ENCODE assay signal across 8 cellular contexts in the genomic region with DNA sequence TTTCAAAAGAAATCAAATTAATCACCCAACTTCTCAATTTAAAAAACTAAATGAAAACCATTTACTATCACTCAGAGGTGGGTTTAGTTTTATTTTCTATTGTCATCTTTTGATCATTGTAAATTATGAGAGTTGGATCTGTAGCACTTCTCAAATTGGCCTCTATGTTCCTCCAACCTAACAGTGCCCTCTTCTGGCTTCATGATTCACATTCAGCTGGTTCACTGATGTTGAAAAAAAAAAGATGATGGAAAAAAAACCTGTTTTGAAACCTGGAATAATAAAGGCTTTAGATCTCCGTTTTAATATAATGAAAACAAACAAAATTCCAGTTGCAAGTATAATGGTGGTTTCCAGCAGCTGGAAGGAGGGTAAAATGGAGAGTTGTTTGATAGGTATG. TPM values are rescaled to one million over a fixed set of nuclear protein-coding genes. Genes with fewer than 3 reads are reported as not detected.
DNase-seq lines count a peak whose midpoint lies in the region; ATAC-seq and TF ChIP-seq lines count a peak whose summit lies in the region.

No MANE protein-coding gene starts in this region.

- H3K4me3 ChIP-seq in LNCaP clone FGC (ENCODE audit: low read depth, low read length), result no peak overlapping the region

- intact Hi-C loops in CD14-positive monocyte (cut with micrococcal nuclease), result no loop called here

- peaks cover 14% of the 10 kb centered on the region for H3K4me1 Mint-ChIP-seq in CD14-positive monocyte

- TF ChIP-seq POLR2A in erythroblast (IDR thresholded peaks at IDR 0.05; ENCODE audit: low read length), result no peak

- H3K27me3 Mint-ChIP-seq in CD14-positive monocyte (ENCODE audit: low read depth in 3 of 3), result peaks cover 1 to 18% (median 3%) of the 10 kb centered on the region in 3 donors

- TF ChIP-seq CTCF in CD14-positive monocyte (IDR thresholded peaks at IDR 0.05), result peak; percentile 47
- TF ChIP-seq CTCF in GM12874 (IDR thresholded peaks at IDR 0.05; ENCODE audit: insufficient read depth, low read depth, low read length), result peak; percentile 33; the same call in 1 of the 2 replicates
- peak; percentile 55 for TF ChIP-seq CTCF in LNCaP clone FGC (IDR thresholded peaks at IDR 0.05; ENCODE audit: control insufficient read depth, extremely low read depth, insufficient read depth)

- H3K27ac Mint-ChIP-seq in CD14-positive monocyte, result no peak overlapping the region

- no peak overlapping the region for H3K4me3 Mint-ChIP-seq in CD14-positive monocyte

- no peaks in the 10 kb centered on the region for H3K36me3 Mint-ChIP-seq in CD14-positive monocyte

- DNase-seq in CD14-positive monocyte (ENCODE audit: low spot score) (no peak), LNCaP clone FGC (ENCODE audit: low read depth) (no peak), SHP77 treated with DMSO at 0.1 percent for 48 hours (lab: John Stamatoyannopoulos, UW) (peak; percentile 67), erythroblast (lab: John Stamatoyannopoulos, UW) (peak; percentile 48 to 59), pons (ENCODE audit: low spot score) (peak; percentile 71)

- no peaks in the 10 kb centered on the region for H3K9me3 Mint-ChIP-seq in CD14-positive monocyte

- ATAC-seq in GM21576 (IDR thresholded peaks at IDR 0.05; ENCODE audit: unreplicated experiment) (no peak), GM19452 (IDR thresholded peaks at IDR 0.05; ENCODE audit: unreplicated experiment) (no peak)

RNA-seq across cellular contexts. Expression of gene NBDY, which starts 2.4 kb away (rescaled TPM):
- polyA plus RNA-seq in CD14-positive monocyte, result 10 to 100 TPM; 22.1 to 24.9 TPM

Comparison
In these comparisons a context has a peak if more than half of its experiments do, and no peak if none do; other contexts are left out.
1. DNase-seq: peak in SHP77 treated with DMSO at 0.1 percent for 48 hours (single experiment), erythroblast (2 of 2) and pons (single experiment); none in CD14-positive monocyte (single experiment) and LNCaP clone FGC (single experiment).
2. Peak in every context shown above with its lines, with median percentiles within 50 percentile points of each other: CTCF ChIP-seq.